Comparison of ENCODE assay signal across 8 cellular contexts in the genomic region with DNA sequence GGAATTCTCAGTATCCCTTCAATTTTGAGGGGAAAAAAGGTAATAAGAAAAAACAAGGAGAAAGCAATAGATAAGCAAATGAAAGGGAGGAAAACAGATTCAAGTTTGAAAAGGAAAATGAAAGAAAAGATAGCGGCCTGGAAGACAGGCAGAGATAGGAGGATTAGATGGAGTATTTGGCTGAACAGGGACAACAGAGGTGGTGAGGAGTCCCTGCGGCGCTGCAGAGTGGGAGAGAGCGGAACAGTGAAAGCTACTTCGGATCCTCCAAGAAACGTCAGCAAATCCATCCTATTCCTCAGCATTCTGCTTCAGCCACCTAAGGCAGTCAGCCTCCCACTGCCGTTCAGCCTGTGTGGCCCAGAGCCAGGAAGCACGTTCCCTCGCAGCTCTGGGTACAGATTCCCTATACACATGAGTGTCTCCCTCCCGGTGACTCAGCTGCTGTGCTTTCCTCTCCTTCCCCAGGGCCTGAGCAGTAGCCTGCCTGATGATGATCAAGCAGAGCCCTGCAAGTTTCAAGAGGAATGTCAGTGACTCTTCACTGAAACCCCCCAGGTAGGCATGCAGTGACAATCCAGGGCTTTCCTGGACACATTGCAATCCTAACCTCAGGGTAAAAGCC. TPM values are rescaled to one million over a fixed set of nuclear protein-coding genes. Genes with fewer than 3 reads are reported as not detected.
DNase-seq lines count a peak whose midpoint lies in the region; ATAC-seq, FAIRE-seq and TF ChIP-seq lines count a peak whose summit lies in the region.

No MANE protein-coding gene starts in this region.

- intact Hi-C loops in mammary epithelial cell (cut with micrococcal nuclease) (loop anchor here (1.0 to 5.0 kb wide), 2 partner anchors 86 to 420 kb away; no protein-coding TSS in a partner anchor), HepG2 (cut with micrococcal nuclease; ENCODE audit: unreplicated experiment) (no loop called here)

- H3K36me3 ChIP-seq in mammary epithelial cell (ENCODE audit: insufficient read depth, low read length) (no peaks in the 10 kb centered on the region), HepG2 (replicated peaks in 1 of 2; ENCODE audit: control insufficient read depth in 1 of 2, insufficient read depth in 2 of 2, low read length in 2 of 2) (no peaks in the 10 kb centered on the region)

- in situ Hi-C loops in ACHN (cut with HindIII; ENCODE audit: low pct_ligation_motif_present, low pct_unique_long_range_greater_than_20kb, low sequenced_read_pairs) (no loop called here), mammary epithelial cell (cut with MboI; ENCODE audit: low sequenced_read_pairs in 2 of 2) (no loop called here), HepG2 (cut with HindIII; ENCODE audit: extremely low pct_ligation_motif_present, low pct_unique_long_range_greater_than_20kb) (no loop called here)

- TF ChIP-seq POLR2A in HepG2 (IDR thresholded peaks at IDR 0.05; ENCODE audit: insufficient read depth in 1 of 2, low read depth in 2 of 2, low read length in 2 of 2), result no peak

- BruUV-seq in mammary epithelial cell (replicated peaks; lab: Mats Ljungman, UMichigan) (no TSS peak), HepG2 (replicated peaks; lab: Mats Ljungman, UMichigan) (no TSS peak)

- H3K9me3 ChIP-seq in mammary epithelial cell (replicated peaks; ENCODE audit: insufficient read depth, low read length) (no peaks in the 10 kb centered on the region), HepG2 (ENCODE audit: low read length) (no peaks in the 10 kb centered on the region)

- DNase-seq in ACHN (peak; percentile 86), mammary epithelial cell (peak; percentile 95), HepG2 (ENCODE audit: low spot score) (peak; percentile 24), GM20000 (ENCODE audit: low spot score) (no peak), NK-92 (lab: John Stamatoyannopoulos, UW; ENCODE audit: unreplicated experiment) (no peak), KG1 (lab: John Stamatoyannopoulos, UW) (no peak)

- H3K27ac ChIP-seq in mammary epithelial cell (ENCODE audit: insufficient read depth, low read depth, low read length) (peak overlapping the region; percentile 79), HepG2 (ENCODE audit: extremely low read length, insufficient read depth, low read length) (no peak overlapping the region)

- TF ChIP-seq EP300 in Ishikawa (IDR thresholded peaks at IDR 0.05; ENCODE audit: borderline replicate concordance), result no peak
- no peak for TF ChIP-seq EP300 in HepG2 (IDR thresholded peaks at IDR 0.05; ENCODE audit: low read depth in 2 of 2, low read length in 2 of 2)
- no peak for TF ChIP-seq EP300 in HepG2 (CRISPR knock-in tag; IDR thresholded peaks at IDR 0.05; ENCODE audit: borderline replicate concordance)

- no peaks in the 10 kb centered on the region for H3K27me3 ChIP-seq in mammary epithelial cell (ENCODE audit: insufficient read depth, low read length)
- H3K27me3 ChIP-seq in HepG2 (ENCODE audit: control insufficient read depth in 1 of 2, insufficient read depth in 2 of 2, low read length in 2 of 2), result peaks cover 1 to 14% of the 10 kb centered on the region in 2 experiments; a peak in 4 of 5 replicates

- POLR2A ChIA-PET in HepG2 (lab: Yijun Ruan, JAX), result no interaction called here

- peak overlapping the region; percentile 38 for H3K9ac ChIP-seq in mammary epithelial cell (ENCODE audit: insufficient read depth, low read length)
- H3K9ac ChIP-seq in HepG2 (ENCODE audit: insufficient read depth, low read depth, low read length), result no peak overlapping the region

- dilution Hi-C loops in mammary epithelial cell (cut with HindIII; ENCODE audit: low sequenced_read_pairs), result no loop called here

- TF ChIP-seq RAD21 in Ishikawa (IDR thresholded peaks at IDR 0.05; ENCODE audit: low read depth) (no peak), HepG2 (CRISPR knock-in tag; IDR thresholded peaks at IDR 0.05) (no peak)

- ATAC-seq in HepG2 (peak; percentile 91), GM18517 (IDR thresholded peaks at IDR 0.05; ENCODE audit: unreplicated experiment) (no peak)

- CTCF ChIA-PET in mammary epithelial cell (lab: Charles Lee; ENCODE audit: low non-redundant PET), result no interaction called here
- CTCF ChIA-PET in HepG2 (lab: Yijun Ruan, JAX; ENCODE audit: low intra/inter-chr PET ratio, low total read pairs), result no interaction called here

- H3K79me2 ChIP-seq in mammary epithelial cell (ENCODE audit: insufficient read depth, low read length), result no peaks in the 10 kb centered on the region
- no peaks in the 10 kb centered on the region for H3K79me2 ChIP-seq in HepG2 (ENCODE audit: insufficient read depth, low read length)

- H3K4me1 ChIP-seq in mammary epithelial cell (ENCODE audit: insufficient read depth, low read length) (peaks cover 23% of the 10 kb centered on the region), HepG2 (ENCODE audit: insufficient read depth, low read length) (peaks cover 14% of the 10 kb centered on the region)

- FAIRE-seq in HepG2 (lab: Jason Lieb, UNC), result no peak

- no peak for TF ChIP-seq CTCF in mammary epithelial cell (conservative IDR thresholded peaks at IDR 0.05 in 1 of 2, IDR thresholded peaks at IDR 0.05 in 1 of 2; ENCODE audit: extremely low read depth in 1 of 2, insufficient read depth in 1 of 2, low read depth in 1 of 2, low read length in 2 of 2)
- no peak for TF ChIP-seq CTCF in HepG2 (CRISPR knock-in tag; IDR thresholded peaks at IDR 0.05)
- TF ChIP-seq CTCF in GM20000 (IDR thresholded peaks at IDR 0.05; ENCODE audit: extremely low read depth, missing control alignments), result no peak

- peak overlapping the region; percentile 86 for H2AFZ ChIP-seq in mammary epithelial cell (ENCODE audit: low read depth, low read length)
- H2AFZ ChIP-seq in HepG2 (ENCODE audit: low read length), result no peak overlapping the region

- peak overlapping the region; percentile 21 to 47 (median 32) for H3K4me3 ChIP-seq in mammary epithelial cell (replicated peaks in 1 of 3; ENCODE audit: insufficient read depth in 1 of 3, low read depth in 2 of 3, low read length in 3 of 3)
- H3K4me3 ChIP-seq in HepG2 (replicated peaks in 1 of 3; ENCODE audit: insufficient read depth in 1 of 3, low read depth in 2 of 3, low read length in 3 of 3), result peak overlapping the region in 2 of 3 experiments; percentile 4 to 17; a peak in 1 of 6 replicates

- H4K20me1 ChIP-seq in mammary epithelial cell (ENCODE audit: insufficient read depth, low read length) (no peaks in the 10 kb centered on the region), HepG2 (ENCODE audit: insufficient read depth, low read length) (no peaks in the 10 kb centered on the region)

- WGBS in mammary epithelial cell (ENCODE audit: low coverage, missing lambda C conversion rate), result 12% methylated on average over 6 of the region's 10 CpGs
- WGBS in HepG2 (ENCODE audit: low lambda C conversion rate), result 22% methylated on average over 10 of the region's 10 CpGs

- peak overlapping the region; percentile 78 for H3K4me2 ChIP-seq in mammary epithelial cell (ENCODE audit: insufficient read depth, low read depth, low read length)
- H3K4me2 ChIP-seq in HepG2 (ENCODE audit: low read depth, low read length), result peak overlapping the region; percentile 60

TF ChIP-seq in Ishikawa, 13 proteins besides CTCF, POLR2A, EP300 and RAD21 (continues in another document):
- TF ChIP-seq NFIC (IDR thresholded peaks at IDR 0.05), result peak; percentile 41; the same call in 1 of the 2 replicates
- TF ChIP-seq FOXM1 (IDR thresholded peaks at IDR 0.05; ENCODE audit: borderline replicate concordance, low read depth), result no peak
- no peak for TF ChIP-seq CEBPB (IDR thresholded peaks at IDR 0.05)

RNA-seq across cellular contexts. Expression of a gene that starts 43.4 kb away (rescaled TPM):
- 10 to 100 TPM; 47.7 to 49.7 TPM for total RNA-seq in mammary epithelial cell
- polyA plus RNA-seq in mammary epithelial cell, result 19.6 TPM
- polyA minus RNA-seq in mammary epithelial cell, result 64.8 TPM
- total RNA-seq in HepG2 (2016; rRNA removed; fragmentation: Illumina TruSeq; extraction: Trizol), result 52.8 and 105 TPM in 2 replicates
- total RNA-seq in HepG2 (2016; cell fraction: cytosol; rRNA removed; fragmentation: Illumina TruSeq; extraction: Trizol; ENCODE audit: low read depth), result 1,210 and 1,368 TPM in 2 replicates
- 56.4 and 106 TPM in 2 replicates for total RNA-seq in HepG2 (2016; cell fraction: insoluble cytoplasmic fraction; rRNA removed; fragmentation: Illumina TruSeq; extraction: Trizol)
- 414 and 455 TPM in 2 replicates for total RNA-seq in HepG2 (2016; cell fraction: membrane; rRNA removed; fragmentation: Illumina TruSeq; extraction: Trizol)
- 38.9 and 41.7 TPM in 2 replicates for total RNA-seq in HepG2 (2016; cell fraction: nucleus; rRNA removed; fragmentation: Illumina TruSeq; extraction: Trizol)
- 22.8 and 23.6 TPM in 2 replicates for polyA plus RNA-seq in HepG2 (2011; rRNA removed)
- polyA plus RNA-seq in HepG2 (2011; cell fraction: cytosol; rRNA removed), result 14.1 and 17.2 TPM in 2 replicates
- polyA plus RNA-seq in HepG2 (2011; cell fraction: nucleus; rRNA removed), result 16.4 and 18.2 TPM in 2 replicates
- polyA plus RNA-seq in HepG2 (2012), result 14.2 and 14.9 TPM in 2 replicates
- polyA plus RNA-seq in HepG2 (2016; cell fraction: cytosol; fragmentation: Illumina TruSeq; extraction: Trizol; ENCODE audit: low read depth), result 3.8 and 5.1 TPM in 2 replicates
- polyA plus RNA-seq in HepG2 (2016; cell fraction: insoluble cytoplasmic fraction; fragmentation: Illumina TruSeq; extraction: Trizol; ENCODE audit: low read depth), result 16.2 and 19.7 TPM in 2 replicates
- polyA plus RNA-seq in HepG2 (2016; cell fraction: membrane; fragmentation: Illumina TruSeq; extraction: Trizol; ENCODE audit: low read depth), result 9.3 and 9.9 TPM in 2 replicates
- 16.1 and 21.7 TPM in 2 replicates for polyA plus RNA-seq in HepG2 (2016; cell fraction: nucleus; fragmentation: Illumina TruSeq; extraction: Trizol; ENCODE audit: insufficient read depth, low read depth)
- polyA minus RNA-seq in HepG2 (2011; rRNA and poly(A)+ RNA removed; ENCODE audit: low replicate concordance), result 28.9 and 29.6 TPM in 2 replicates
- polyA minus RNA-seq in HepG2 (2011; cell fraction: cytosol; rRNA and poly(A)+ RNA removed), result 59.2 and 78.5 TPM in 2 replicates
- 26.9 and 40.7 TPM in 2 replicates for polyA minus RNA-seq in HepG2 (2011; cell fraction: nucleus; rRNA and poly(A)+ RNA removed)

Comparison
In these comparisons a context has a peak if more than half of its experiments do, and no peak if none do; other contexts are left out.
1. DNase-seq: peak in ACHN (single experiment), mammary epithelial cell (single experiment) and HepG2 (single experiment); none in GM20000 (single experiment), NK-92 (single experiment) and KG1 (single experiment).